27 cellular contexts compared by ENCODE assay signal in the genomic region with DNA sequence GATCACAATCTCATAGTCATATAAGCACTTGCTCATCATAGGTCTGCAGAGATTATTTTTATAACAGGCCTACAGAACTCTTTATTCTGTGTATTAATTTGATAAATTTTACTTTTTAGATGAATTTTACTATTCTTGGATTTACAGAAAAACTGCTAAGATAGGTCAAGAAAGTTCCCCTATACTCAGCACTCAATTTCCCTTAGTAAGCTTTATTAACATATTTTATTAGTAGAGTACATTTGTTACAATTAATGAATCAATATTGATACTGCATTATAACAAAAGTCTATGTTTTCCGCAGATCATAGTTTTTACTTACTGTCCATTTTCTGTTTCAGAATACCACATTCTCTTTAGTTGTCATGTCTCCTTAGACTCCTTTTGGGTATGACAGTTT.
"Had no signal": no experiment of that assay in that cellular context is flagged by ENCODE, and none has a peak within 500 bp of the region (broad histone marks: within the 10 kb centered on the region; RNA-seq: fewer than 3 reads in every experiment).

No MANE protein-coding gene starts in this region.

- FAIRE-seq: urothelium cell line had no signal

- H3K4me1 ChIP-seq: stomach, suprapubic skin, testis, thyroid gland, tibial artery, tibial nerve, transverse colon, upper lobe of left lung, upper lobe of right lung, uterus, vagina had no signal

- H3K36me3 ChIP-seq: stomach, suprapubic skin, thoracic aorta, thyroid gland, tibial artery, tibial nerve, transverse colon, upper lobe of left lung, upper lobe of right lung, uterus, vagina had no signal

- DNase-seq: stimulated activated CD4-positive, alpha-beta T cell treated with anti-CD3 and anti-CD28 coated beads, Interleukin-2, amount 100 ng/mL, for 48 hours; stimulated activated CD4-positive, alpha-beta T cell treated with anti-CD3 and anti-CD28 coated beads, Interleukin-4, amount 100 ng/mL, for 1 hour; stimulated activated CD4-positive, alpha-beta T cell treated with anti-CD3 and anti-CD28 coated beads, Interleukin-4, amount 100 ng/mL, for 24 hours; stimulated activated CD4-positive, alpha-beta T cell treated with anti-CD3 and anti-CD28 coated beads, Interleukin-4, amount 100 ng/mL, for 4 hours; stimulated activated CD8-positive, alpha-beta memory T cell treated with anti-CD3 and anti-CD28 coated beads, Interleukin-4, amount 100 ng/mL, for 48 hours; stimulated activated naive B cell treated with anti-CD40 and anti-IgM and Interleukin-4, amounts not matched to agents 10 μg/mL and 1 μg/mL and 100 μg/mL, for 72 hours; stimulated activated naive CD4-positive, alpha-beta T cell; stimulated activated naive CD4-positive, alpha-beta T cell treated with Interleukin-2 at 50 U/mL for 16 hours; stimulated activated naive CD8-positive, alpha-beta T cell treated with anti-CD3 and anti-CD28 coated beads, Interleukin-15, amount 100 ng/mL, for 72 hours; stimulated activated naive CD8-positive, alpha-beta T cell treated with anti-CD3 and anti-CD28 coated beads, Interleukin-15, Interleukin-2, amounts not matched to agents 100 U/mL and 50 U/mL, for 24 hours; stomach; substantia nigra; testis; thyroid gland; tibial artery; transverse colon; trophoblast cell; upper lobe of left lung; upper lobe of right lung; uterus had no signal

- ATAC-seq: stimulated activated effector memory CD8-positive, alpha-beta T cell treated with anti-CD3 and anti-CD28 coated beads, Interleukin-12 subunit alpha, Interleukin-12 subunit beta, amount 100 ng/mL, for 72 hours; stimulated activated memory B cell treated with anti-CD40 and anti-IgM and Interleukin-4, amounts not matched to agents 10 μg/mL and 1 μg/mL and 100 μg/mL, for 72 hours; stimulated activated naive B cell treated with anti-CD40 and anti-IgM and Interleukin-4, amounts not matched to agents 10 μg/mL and 1 μg/mL and 100 μg/mL, for 72 hours; stimulated activated naive CD8-positive, alpha-beta T cell treated with anti-CD3 and anti-CD28 coated beads, Interleukin-15, amount 100 ng/mL, for 72 hours; stimulated activated naive CD8-positive, alpha-beta T cell treated with anti-CD3 and anti-CD28 coated beads, Interleukin-15, Interleukin-2, amounts not matched to agents 100 U/mL and 50 U/mL, for 24 hours; upper lobe of right lung had no signal

- H3K9me3 ChIP-seq: stomach, suprapubic skin, testis, thoracic aorta, thyroid gland, tibial artery, tibial nerve, transverse colon, upper lobe of left lung, upper lobe of right lung, uterus, vagina had no signal

- H3K27ac ChIP-seq: stomach, suprapubic skin, testis, thoracic aorta, thyroid gland, tibial artery, tibial nerve, transverse colon, upper lobe of left lung, upper lobe of right lung, uterus, vagina had no signal

- H3K27me3 ChIP-seq: stomach, suprapubic skin, testis, thyroid gland, tibial artery, tibial nerve, transverse colon, upper lobe of left lung, upper lobe of right lung, uterus, vagina had no signal

- H3K4me3 ChIP-seq: stomach, suprapubic skin, testis, thoracic aorta, thyroid gland, tibial artery, tibial nerve, transverse colon, upper lobe of left lung, upper lobe of right lung, uterus, vagina had no signal
